Comparison of ENCODE assay signal across 1 cellular context in the genomic region with DNA sequence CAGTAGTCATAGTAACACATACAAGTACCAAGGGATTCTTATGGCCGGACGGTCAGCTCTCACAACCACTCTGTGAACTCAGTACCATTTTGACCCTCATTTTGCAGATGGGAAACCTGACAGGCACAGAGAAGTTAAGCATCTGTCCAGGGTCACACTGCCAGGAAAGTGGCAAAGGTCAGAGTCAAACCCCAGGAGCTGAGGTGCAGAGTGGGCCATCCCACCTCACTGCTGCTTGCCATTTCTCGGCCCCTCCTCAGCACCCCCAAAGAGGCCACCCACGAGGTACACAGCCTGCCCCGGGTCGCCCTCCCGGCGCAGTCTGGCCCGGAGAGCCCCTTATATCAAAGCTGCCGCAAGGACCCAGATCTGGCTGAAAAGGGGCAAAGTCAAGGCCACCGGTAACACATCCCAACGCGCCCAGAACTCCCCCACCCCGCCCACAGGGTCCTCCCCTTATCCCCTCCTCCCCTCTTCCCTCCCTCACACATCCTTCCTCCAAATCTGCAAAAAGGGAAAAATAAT.
TF ChIP-seq lines count a peak whose summit lies in the region.

No MANE protein-coding gene starts in this region.

TF ChIP-seq in endothelial cell of umbilical vein, 7 proteins besides CTCF, POLR2A, EP300 and RAD21 (continued from another document):
- no peak for TF ChIP-seq EZH2 (IDR thresholded peaks at IDR 0.05; ENCODE audit: borderline replicate concordance, low read depth, low read length, severe bottlenecking)
